ENCODE assay signal across 20 cellular contexts in the genomic region with DNA sequence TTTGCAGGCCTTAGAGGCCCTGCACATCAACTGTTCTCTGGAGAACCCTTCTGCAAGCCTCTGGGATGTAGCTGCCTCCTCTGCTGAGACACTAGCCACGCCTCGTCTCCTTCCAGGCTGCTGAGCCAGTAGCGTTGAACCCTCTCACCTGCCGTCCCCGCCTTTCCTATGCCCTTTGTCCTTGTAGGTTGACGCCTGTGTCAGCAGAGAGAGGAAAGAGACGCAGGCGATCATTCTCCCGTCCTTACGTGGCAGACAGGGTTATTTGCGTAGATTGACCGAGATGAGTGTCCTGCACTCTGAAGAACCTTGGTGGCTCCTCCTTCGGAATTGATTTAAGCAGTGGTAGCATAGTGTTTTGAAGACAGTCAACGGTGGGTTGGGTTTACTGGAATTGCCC.
"Had no signal": no experiment of that assay in that cellular context is flagged by ENCODE, and none has a peak within 500 bp of the region (broad histone marks: within the 10 kb centered on the region; RNA-seq: fewer than 3 reads in every experiment).

No MANE protein-coding gene starts in this region.

- H3K27ac ChIP-seq: HL-60, RWPE1, SJSA1, SK-N-MC had no signal

- H3K27ac Mint-ChIP-seq: IgD-negative memory B cell had no signal

- H3K9me3 ChIP-seq: SJSA1 had no signal

- H3K4me1 Mint-ChIP-seq: IgD-negative memory B cell had no signal

- H3K4me3 ChIP-seq: SJSA1, SK-N-MC had no signal

- DNase-seq: KBM-7, NCI-H1092, NCI-H1105 treated with DMSO at 0.1 percent for 48 hours, NCI-H1417 treated with DMSO at 0.1 percent for 48 hours, NCI-H146, NCI-H1694 treated with DMSO at 0.1 percent for 48 hours, NCI-H1930, NCI-H2081, NCI-H2107, NCI-H2227 treated with DMSO at 0.1 percent for 48 hours, NCI-H524, NCI-H526 treated with DMSO at 0.1 percent for 48 hours, NCI-H774, SHP77 treated with DMSO at 0.1 percent for 48 hours had no signal

- H3K36me3 Mint-ChIP-seq: IgD-negative memory B cell had no signal

- H3K36me3 ChIP-seq: SJSA1 had no signal

- FAIRE-seq: HTR-8/SVneo had no signal

- H3K27me3 ChIP-seq: SJSA1 had no signal
